12 cellular contexts compared by ENCODE assay signal in the genomic region with DNA sequence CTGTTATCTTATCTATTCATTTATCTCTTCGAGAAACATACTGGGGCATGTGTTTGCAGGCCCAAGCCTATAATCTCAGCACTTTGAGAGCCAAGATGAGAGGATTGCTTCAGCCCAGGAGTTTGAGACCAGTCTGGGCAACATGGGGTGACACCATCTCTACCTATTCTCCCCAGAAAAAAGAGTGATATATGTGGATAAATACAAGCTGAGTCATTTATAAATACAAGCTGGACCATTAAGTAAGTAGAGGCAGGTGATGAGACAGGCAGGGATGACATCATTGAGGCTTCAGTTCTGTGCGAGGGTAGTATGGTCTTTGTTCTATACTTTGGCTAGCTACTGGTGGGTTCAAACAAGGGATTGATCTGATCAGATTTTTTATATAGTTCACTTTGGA.
"Had no signal": no experiment of that assay in that cellular context is flagged by ENCODE, and none has a peak within 500 bp of the region (broad histone marks: within the 10 kb centered on the region; RNA-seq: fewer than 3 reads in every experiment).

No MANE protein-coding gene starts in this region.

- DNase-seq: colonic mucosa; dermis blood vessel endothelial cell; kidney glomerular epithelial cell; mammary epithelial cell; naive thymus-derived CD4-positive, alpha-beta T cell; sigmoid colon; stimulated activated CD4-positive, alpha-beta T cell treated with anti-CD3 and anti-CD28 coated beads, Interleukin-2, amount 100 ng/mL, for 24 hours; stimulated activated CD4-positive, alpha-beta T cell treated with anti-CD3 and anti-CD28 coated beads, Interleukin-4, amount 100 ng/mL, for 4 hours; stimulated activated naive CD4-positive, alpha-beta T cell; thyroid gland had no signal

- H3K4me3 Mint-ChIP-seq: naive thymus-derived CD4-positive, alpha-beta T cell; type B pancreatic cell had no signal

- ATAC-seq: left lobe of liver; naive thymus-derived CD4-positive, alpha-beta T cell had no signal

- H3K27me3 Mint-ChIP-seq: naive thymus-derived CD4-positive, alpha-beta T cell; type B pancreatic cell had no signal

- H3K27ac Mint-ChIP-seq: naive thymus-derived CD4-positive, alpha-beta T cell; type B pancreatic cell had no signal
